ENCODE assay signal across 1 cellular context in the genomic region with DNA sequence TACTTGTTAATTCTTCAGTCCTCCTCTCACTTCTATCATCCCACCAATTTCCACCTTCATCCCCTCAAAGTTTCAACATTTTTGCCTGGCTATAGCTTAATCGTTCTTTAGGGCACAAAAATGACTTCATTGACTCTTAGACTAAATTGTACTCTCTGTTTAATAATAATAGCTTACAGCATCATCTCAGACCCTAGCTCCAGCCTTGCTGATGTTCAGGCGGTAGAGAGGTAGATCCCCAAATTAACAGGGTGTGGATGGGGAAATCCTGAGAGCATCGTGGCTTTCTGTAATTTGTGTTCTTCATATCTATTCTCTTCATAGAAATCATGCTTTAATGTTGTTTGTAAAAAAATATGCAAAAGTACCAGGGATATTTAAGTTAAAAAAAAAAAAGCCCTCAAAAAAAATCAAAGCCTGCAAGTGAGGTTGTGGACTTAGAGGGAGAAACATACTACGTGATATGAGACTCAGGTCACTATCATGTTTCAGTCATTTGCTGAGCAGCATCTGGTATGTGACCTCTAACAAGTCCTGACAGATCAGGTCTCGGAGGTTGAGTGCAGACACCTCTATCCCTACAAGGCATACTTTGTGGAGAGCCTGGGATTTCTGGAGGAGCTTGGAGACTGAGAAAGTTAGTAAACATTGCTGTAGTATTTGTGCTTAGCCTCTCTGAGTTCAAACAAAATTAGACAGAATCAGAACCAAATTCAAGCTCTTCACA.
TF ChIP-seq lines count a peak whose summit lies in the region.

No MANE protein-coding gene starts in this region.

TF ChIP-seq in H1, 55 proteins besides CTCF, POLR2A, EP300 and RAD21 (continued from another document):
- TF ChIP-seq, protein P1, sequence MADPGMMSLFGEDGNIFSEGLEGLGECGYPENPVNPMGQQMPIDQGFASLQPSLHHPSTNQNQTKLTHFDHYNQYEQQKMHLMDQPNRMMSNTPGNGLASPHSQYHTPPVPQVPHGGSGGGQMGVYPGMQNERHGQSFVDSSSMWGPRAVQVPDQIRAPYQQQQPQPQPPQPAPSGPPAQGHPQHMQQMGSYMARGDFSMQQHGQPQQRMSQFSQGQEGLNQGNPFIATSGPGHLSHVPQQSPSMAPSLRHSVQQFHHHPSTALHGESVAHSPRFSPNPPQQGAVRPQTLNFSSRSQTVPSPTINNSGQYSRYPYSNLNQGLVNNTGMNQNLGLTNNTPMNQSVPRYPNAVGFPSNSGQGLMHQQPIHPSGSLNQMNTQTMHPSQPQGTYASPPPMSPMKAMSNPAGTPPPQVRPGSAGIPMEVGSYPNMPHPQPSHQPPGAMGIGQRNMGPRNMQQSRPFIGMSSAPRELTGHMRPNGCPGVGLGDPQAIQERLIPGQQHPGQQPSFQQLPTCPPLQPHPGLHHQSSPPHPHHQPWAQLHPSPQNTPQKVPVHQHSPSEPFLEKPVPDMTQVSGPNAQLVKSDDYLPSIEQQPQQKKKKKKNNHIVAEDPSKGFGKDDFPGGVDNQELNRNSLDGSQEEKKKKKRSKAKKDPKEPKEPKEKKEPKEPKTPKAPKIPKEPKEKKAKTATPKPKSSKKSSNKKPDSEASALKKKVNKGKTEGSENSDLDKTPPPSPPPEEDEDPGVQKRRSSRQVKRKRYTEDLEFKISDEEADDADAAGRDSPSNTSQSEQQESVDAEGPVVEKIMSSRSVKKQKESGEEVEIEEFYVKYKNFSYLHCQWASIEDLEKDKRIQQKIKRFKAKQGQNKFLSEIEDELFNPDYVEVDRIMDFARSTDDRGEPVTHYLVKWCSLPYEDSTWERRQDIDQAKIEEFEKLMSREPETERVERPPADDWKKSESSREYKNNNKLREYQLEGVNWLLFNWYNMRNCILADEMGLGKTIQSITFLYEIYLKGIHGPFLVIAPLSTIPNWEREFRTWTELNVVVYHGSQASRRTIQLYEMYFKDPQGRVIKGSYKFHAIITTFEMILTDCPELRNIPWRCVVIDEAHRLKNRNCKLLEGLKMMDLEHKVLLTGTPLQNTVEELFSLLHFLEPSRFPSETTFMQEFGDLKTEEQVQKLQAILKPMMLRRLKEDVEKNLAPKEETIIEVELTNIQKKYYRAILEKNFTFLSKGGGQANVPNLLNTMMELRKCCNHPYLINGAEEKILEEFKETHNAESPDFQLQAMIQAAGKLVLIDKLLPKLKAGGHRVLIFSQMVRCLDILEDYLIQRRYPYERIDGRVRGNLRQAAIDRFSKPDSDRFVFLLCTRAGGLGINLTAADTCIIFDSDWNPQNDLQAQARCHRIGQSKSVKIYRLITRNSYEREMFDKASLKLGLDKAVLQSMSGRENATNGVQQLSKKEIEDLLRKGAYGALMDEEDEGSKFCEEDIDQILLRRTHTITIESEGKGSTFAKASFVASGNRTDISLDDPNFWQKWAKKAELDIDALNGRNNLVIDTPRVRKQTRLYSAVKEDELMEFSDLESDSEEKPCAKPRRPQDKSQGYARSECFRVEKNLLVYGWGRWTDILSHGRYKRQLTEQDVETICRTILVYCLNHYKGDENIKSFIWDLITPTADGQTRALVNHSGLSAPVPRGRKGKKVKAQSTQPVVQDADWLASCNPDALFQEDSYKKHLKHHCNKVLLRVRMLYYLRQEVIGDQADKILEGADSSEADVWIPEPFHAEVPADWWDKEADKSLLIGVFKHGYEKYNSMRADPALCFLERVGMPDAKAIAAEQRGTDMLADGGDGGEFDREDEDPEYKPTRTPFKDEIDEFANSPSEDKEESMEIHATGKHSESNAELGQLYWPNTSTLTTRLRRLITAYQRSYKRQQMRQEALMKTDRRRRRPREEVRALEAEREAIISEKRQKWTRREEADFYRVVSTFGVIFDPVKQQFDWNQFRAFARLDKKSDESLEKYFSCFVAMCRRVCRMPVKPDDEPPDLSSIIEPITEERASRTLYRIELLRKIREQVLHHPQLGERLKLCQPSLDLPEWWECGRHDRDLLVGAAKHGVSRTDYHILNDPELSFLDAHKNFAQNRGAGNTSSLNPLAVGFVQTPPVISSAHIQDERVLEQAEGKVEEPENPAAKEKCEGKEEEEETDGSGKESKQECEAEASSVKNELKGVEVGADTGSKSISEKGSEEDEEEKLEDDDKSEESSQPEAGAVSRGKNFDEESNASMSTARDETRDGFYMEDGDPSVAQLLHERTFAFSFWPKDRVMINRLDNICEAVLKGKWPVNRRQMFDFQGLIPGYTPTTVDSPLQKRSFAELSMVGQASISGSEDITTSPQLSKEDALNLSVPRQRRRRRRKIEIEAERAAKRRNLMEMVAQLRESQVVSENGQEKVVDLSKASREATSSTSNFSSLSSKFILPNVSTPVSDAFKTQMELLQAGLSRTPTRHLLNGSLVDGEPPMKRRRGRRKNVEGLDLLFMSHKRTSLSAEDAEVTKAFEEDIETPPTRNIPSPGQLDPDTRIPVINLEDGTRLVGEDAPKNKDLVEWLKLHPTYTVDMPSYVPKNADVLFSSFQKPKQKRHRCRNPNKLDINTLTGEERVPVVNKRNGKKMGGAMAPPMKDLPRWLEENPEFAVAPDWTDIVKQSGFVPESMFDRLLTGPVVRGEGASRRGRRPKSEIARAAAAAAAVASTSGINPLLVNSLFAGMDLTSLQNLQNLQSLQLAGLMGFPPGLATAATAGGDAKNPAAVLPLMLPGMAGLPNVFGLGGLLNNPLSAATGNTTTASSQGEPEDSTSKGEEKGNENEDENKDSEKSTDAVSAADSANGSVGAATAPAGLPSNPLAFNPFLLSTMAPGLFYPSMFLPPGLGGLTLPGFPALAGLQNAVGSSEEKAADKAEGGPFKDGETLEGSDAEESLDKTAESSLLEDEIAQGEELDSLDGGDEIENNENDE (IDR thresholded peaks at IDR 0.05; ENCODE audit: insufficient replicate concordance, low read length) = no peak
- TF ChIP-seq KDM1A (IDR thresholded peaks at IDR 0.05; ENCODE audit: borderline replicate concordance, low read length) (no peak), CTBP2 (IDR thresholded peaks at IDR 0.05; ENCODE audit: borderline replicate concordance, insufficient read depth, insufficient read length, low read length) (no peak), RBBP5 (IDR thresholded peaks at IDR 0.05; ENCODE audit: borderline replicate concordance, low read depth, low read length) (no peak), GTF2F1 (IDR thresholded peaks at IDR 0.05; ENCODE audit: borderline replicate concordance, low read depth, low read length) (no peak), SP1 (IDR thresholded peaks at IDR 0.05; ENCODE audit: low read depth, low read length) (no peak), RXRA (IDR thresholded peaks at IDR 0.05; ENCODE audit: insufficient read depth, low read depth, low read length) (no peak)
